In genomic region chr9:6575324-6575758, GRCh38 we compare ENCODE assay signal across 12 cellular contexts.
DNase-seq lines count a peak whose midpoint lies in the region; ATAC-seq and TF ChIP-seq lines count a peak whose summit lies in the region.
"Had no signal": no experiment of that assay in that cellular context is flagged by ENCODE, and none has a peak within 500 bp of the region (broad histone marks: within the 10 kb centered on the region; RNA-seq: fewer than 3 reads in every experiment).

No MANE protein-coding gene starts in this region.

- H3K9ac ChIP-seq in smooth muscle cell (ENCODE audit: low read depth), result no peak overlapping the region

- TF ChIP-seq CTCF in breast epithelium (IDR thresholded peaks at IDR 0.05), result no peak
- TF ChIP-seq CTCF in smooth muscle cell (IDR thresholded peaks at IDR 0.05; ENCODE audit: borderline replicate concordance, insufficient read depth, poor library complexity, severe bottlenecking), result no peak

- H3K4me3 Mint-ChIP-seq in memory B cell, result peak overlapping the region; percentile 21

- no peak overlapping the region for H3K27ac Mint-ChIP-seq in memory B cell

- 89% methylated on average over 2 of the region's 2 CpGs for WGBS in smooth muscle cell (ENCODE audit: low lambda C conversion rate)

- no peaks in the 10 kb centered on the region for H3K79me2 ChIP-seq in smooth muscle cell (ENCODE audit: low read depth)

- no peaks in the 10 kb centered on the region for H3K9me3 Mint-ChIP-seq in memory B cell

- H3K4me1 ChIP-seq in breast epithelium, result no peaks in the 10 kb centered on the region
- no peaks in the 10 kb centered on the region for H3K4me1 ChIP-seq in smooth muscle cell (ENCODE audit: low read depth)
- H3K4me1 ChIP-seq: SJSA1, tibial nerve had no signal

- no peak overlapping the region for H3K4me2 ChIP-seq in smooth muscle cell

- ATAC-seq in GM19023 (IDR thresholded peaks at IDR 0.05; ENCODE audit: unreplicated experiment) (peak; percentile 90), HG02571 (IDR thresholded peaks at IDR 0.05; ENCODE audit: unreplicated experiment) (peak; percentile 92), HG03378 (IDR thresholded peaks at IDR 0.05; ENCODE audit: unreplicated experiment) (peak; percentile 85), memory B cell (ENCODE audit: low read depth) (peak; percentile 99)
- ATAC-seq: HCT116 had no signal

- H3K9me3 ChIP-seq in breast epithelium (no peaks in the 10 kb centered on the region), smooth muscle cell (replicated peaks; ENCODE audit: low read depth) (no peaks in the 10 kb centered on the region)
- H3K9me3 ChIP-seq: SJSA1, tibial nerve had no signal

- H4K20me1 ChIP-seq in smooth muscle cell (ENCODE audit: low read depth), result no peaks in the 10 kb centered on the region

- no peak overlapping the region for H3K4me3 ChIP-seq in breast epithelium
- H3K4me3 ChIP-seq in smooth muscle cell, result no peak overlapping the region
- H3K4me3 ChIP-seq: SJSA1, tibial nerve had no signal

- no peaks in the 10 kb centered on the region for H3K27me3 ChIP-seq in breast epithelium
- no peaks in the 10 kb centered on the region for H3K27me3 ChIP-seq in smooth muscle cell (ENCODE audit: low read depth)
- H3K27me3 ChIP-seq: SJSA1, tibial nerve had no signal

- no peaks in the 10 kb centered on the region for H3K36me3 Mint-ChIP-seq in memory B cell

- no peak overlapping the region for H2AFZ ChIP-seq in smooth muscle cell (ENCODE audit: low read depth)

- no peaks in the 10 kb centered on the region for H3F3A ChIP-seq in smooth muscle cell (ENCODE audit: low read depth)

- no peak for TF ChIP-seq POLR2A in breast epithelium (IDR thresholded peaks at IDR 0.05)

- peaks cover 22% of the 10 kb centered on the region for H3K4me1 Mint-ChIP-seq in memory B cell

- DNase-seq in memory B cell (ENCODE audit: low spot score in 2 of 2) (peak; percentile 33 to 58), NCI-H2196 treated with DMSO at 0.1 percent for 48 hours (lab: John Stamatoyannopoulos, UW; ENCODE audit: unreplicated experiment) (no peak), breast epithelium (ENCODE audit: low spot score in 2 of 2) (no peak), smooth muscle cell (lab: John Stamatoyannopoulos, UW; ENCODE audit: unreplicated experiment) (no peak)
- no peak for DNase-seq in stimulated activated CD4-positive, alpha-beta T cell treated with anti-CD3 and anti-CD28 coated beads, Interleukin-15, amount 100 ng/mL, for 24 hours
- DNase-seq: NCI-H1105 treated with DMSO at 0.1 percent for 48 hours had no signal

- intact Hi-C loops in breast epithelium (cut with DNase I; ENCODE audit: low total_unique reads), result no loop called here

- H3K36me3 ChIP-seq in breast epithelium, result no peaks in the 10 kb centered on the region
- H3K36me3 ChIP-seq in smooth muscle cell (ENCODE audit: low read depth), result no peaks in the 10 kb centered on the region
- H3K36me3 ChIP-seq: SJSA1, tibial nerve had no signal

- peaks cover 12% of the 10 kb centered on the region for H3K27me3 Mint-ChIP-seq in memory B cell

- H3K27ac ChIP-seq in breast epithelium (no peak overlapping the region), smooth muscle cell (ENCODE audit: low read depth) (no peak overlapping the region)
- H3K27ac ChIP-seq: SJSA1 had no signal

Comparison
In these comparisons a context has a peak if more than half of its experiments do, and no peak if none do; other contexts are left out.
1. DNase-seq: peak in memory B cell (2 of 2); none in NCI-H2196 treated with DMSO at 0.1 percent for 48 hours (single experiment), breast epithelium (0 of 2), smooth muscle cell (single experiment) and stimulated activated CD4-positive, alpha-beta T cell treated with anti-CD3 and anti-CD28 coated beads, Interleukin-15, amount 100 ng/mL, for 24 hours (single experiment).
2. Peak in every context shown above with its lines, with median percentiles within 50 percentile points of each other: ATAC-seq.